9 cellular contexts compared by ENCODE assay signal in the genomic region with DNA sequence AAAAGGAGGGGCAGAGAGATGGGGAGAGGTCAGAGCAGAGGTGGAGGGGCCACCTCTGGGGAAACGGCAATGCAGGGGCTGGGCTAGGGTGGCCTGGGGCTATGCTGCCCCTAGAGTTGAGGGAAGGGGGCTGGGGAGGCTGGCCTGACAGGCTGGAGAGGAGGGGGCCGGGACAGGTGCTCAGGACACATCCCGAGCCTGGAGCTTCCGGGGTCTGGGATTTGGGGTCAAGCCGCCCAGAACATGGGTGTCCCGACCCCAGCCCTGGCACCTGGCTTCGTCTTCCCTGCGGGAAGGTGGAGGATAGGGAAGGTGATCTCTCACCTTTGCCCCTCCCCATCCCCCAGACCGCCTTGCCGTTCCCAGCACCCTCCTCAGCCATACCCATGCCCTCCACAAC. TPM values are rescaled to one million over a fixed set of nuclear protein-coding genes. Genes with fewer than 3 reads are reported as not detected.
A peak's percentile ranks its signal among the peaks of the same experiment; 100 is the strongest.
DNase-seq lines count a peak whose midpoint lies in the region; ATAC-seq and TF ChIP-seq lines count a peak whose summit lies in the region.
"Had no signal": no experiment of that assay in that cellular context is flagged by ENCODE, and none has a peak within 500 bp of the region (broad histone marks: within the 10 kb centered on the region; RNA-seq: fewer than 3 reads in every experiment).

No MANE protein-coding gene starts in this region.

- H3K36me3 Mint-ChIP-seq in activated T-cell treated with anti-CD3 and anti-CD28 coated beads, Interleukin-2, amount 50 U/mL, for 72 hours (ENCODE audit: insufficient read depth in 2 of 2): no peaks in the 10 kb centered on the region

- DNase-seq in activated T-cell treated with anti-CD3 and anti-CD28 coated beads, Interleukin-2, amount 50 U/mL, for 72 hours: no peak
- DNase-seq in activated T-cell treated with anti-CD3 and anti-CD28 coated beads, Interleukin-2, amount 50 U/mL, for 48 hours: no peak
- DNase-seq in transverse colon (no peak), NCI-H524 treated with DMSO at 0.1 percent for 48 hours (lab: John Stamatoyannopoulos, UW) (no peak)
- DNase-seq: NCI-H1436 had no signal

- no peak for TF ChIP-seq EP300 in transverse colon (IDR thresholded peaks at IDR 0.05; ENCODE audit: low read depth)

- no peak for TF ChIP-seq POLR2A in transverse colon (IDR thresholded peaks at IDR 0.05)

- intact Hi-C loops in transverse colon (cut with DNase I; ENCODE audit: low total_unique reads): loop anchor here (5.0 to 10.0 kb wide), 3 partner anchors 198 to 326 kb away; a partner anchor contains a TSS

- 77% methylated on average over 10 of the region's 10 CpGs; no CpG with 5 or more reads in 1 of the 2 donors for WGBS in transverse colon (ENCODE audit: low coverage in 1 of 2), 2 donors

- H3K27me3 ChIP-seq in muscle layer of duodenum (ENCODE audit: low read depth, low read length) (no peaks in the 10 kb centered on the region), transverse colon (no peaks in the 10 kb centered on the region)

- no peaks in the 10 kb centered on the region for H3K9me3 Mint-ChIP-seq in activated T-cell treated with anti-CD3 and anti-CD28 coated beads, Interleukin-2, amount 50 U/mL, for 72 hours

- H3K27ac ChIP-seq in cingulate gyrus (ENCODE audit: low read depth, low read length): peak overlapping the region; percentile 60
- H3K27ac ChIP-seq in muscle layer of duodenum (ENCODE audit: low read length): peak overlapping the region; percentile 69
- H3K27ac ChIP-seq in transverse colon: peak overlapping the region; percentile 68 to 84 (median 77)

- H3K4me1 Mint-ChIP-seq in activated T-cell treated with anti-CD3 and anti-CD28 coated beads, Interleukin-2, amount 50 U/mL, for 72 hours (ENCODE audit: low read depth): peaks cover 37% of the 10 kb centered on the region

- H3K9me3 ChIP-seq in muscle layer of duodenum (ENCODE audit: control insufficient read depth in 1 of 2, low read length in 2 of 2): no peaks in the 10 kb centered on the region
- H3K9me3 ChIP-seq in transverse colon: no peaks in the 10 kb centered on the region

- ATAC-seq in activated T-cell treated with anti-CD3 and anti-CD28 coated beads, Interleukin-2, amount 50 U/mL, for 72 hours (replicated peaks in 1 of 2): no peak
- ATAC-seq in GM18861 (IDR thresholded peaks at IDR 0.05; ENCODE audit: unreplicated experiment) (no peak), GM18909 (IDR thresholded peaks at IDR 0.05; ENCODE audit: poor library complexity, unreplicated experiment) (no peak)

- no peaks in the 10 kb centered on the region for H3K27me3 Mint-ChIP-seq in activated T-cell treated with anti-CD3 and anti-CD28 coated beads, Interleukin-2, amount 50 U/mL, for 72 hours (ENCODE audit: low read depth)

- H3K4me1 ChIP-seq in muscle layer of duodenum (ENCODE audit: control insufficient read depth in 1 of 2, insufficient read depth in 2 of 2, low read length in 2 of 2): peaks cover 14 to 27% of the 10 kb centered on the region in 2 donors
- H3K4me1 ChIP-seq in transverse colon: peaks cover 19 to 31% (median 26%) of the 10 kb centered on the region in 4 donors

- H3K36me3 ChIP-seq in muscle layer of duodenum (ENCODE audit: control insufficient read depth in 1 of 2, insufficient read depth in 2 of 2, low read length in 2 of 2) (peaks cover 5 to 17% of the 10 kb centered on the region in 2 donors), transverse colon (no peaks in the 10 kb centered on the region)

- H3K27ac Mint-ChIP-seq in activated T-cell treated with anti-CD3 and anti-CD28 coated beads, Interleukin-2, amount 50 U/mL, for 72 hours: peak overlapping the region; percentile 94

- H3K4me3 ChIP-seq in muscle layer of duodenum (ENCODE audit: low read depth in 1 of 2, low read length in 2 of 2) (peak overlapping the region in 1 of 2 donors; percentile 47), transverse colon (peak overlapping the region in 1 of 4 donors; percentile 27)

- TF ChIP-seq CTCF in transverse colon (IDR thresholded peaks at IDR 0.05): no peak

- peak overlapping the region; percentile 89 to 91 for H3K4me3 Mint-ChIP-seq in activated T-cell treated with anti-CD3 and anti-CD28 coated beads, Interleukin-2, amount 50 U/mL, for 72 hours

- in situ Hi-C loops in transverse colon (cut with MboI; ENCODE audit: low pct_ligation_motif_present in 1 of 4, low pct_unique_long_range_greater_than_20kb in 1 of 4, low sequenced_read_pairs in 3 of 4): no loop called here

RNA-seq across cellular contexts. Expression of a gene that starts 12.6 kb away (rescaled TPM):
- 10 to 100 TPM; 71.3 to 84.4 TPM for total RNA-seq in activated T-cell treated with anti-CD3 and anti-CD28 coated beads, Interleukin-2, amount 50 U/mL, for 72 hours
- 1 to 10 TPM in 3 of 4 donors, not detected in 1; 1.9 to 4.5 (median 4.4) TPM for total RNA-seq in transverse colon

RNA-seq across cellular contexts. Expression of a gene that starts 31.4 kb away (rescaled TPM):
- total RNA-seq in activated T-cell treated with anti-CD3 and anti-CD28 coated beads, Interleukin-2, amount 50 U/mL, for 72 hours: 10 to 100 TPM; 67.7 to 75.0 TPM
- 10 to 100 TPM; 16.7 to 74.8 (median 39.5) TPM for total RNA-seq in transverse colon

RNA-seq across cellular contexts. Expression of a gene that starts 57.0 kb away (rescaled TPM):
- 10 to 100 TPM; 15.0 to 21.2 TPM for total RNA-seq in activated T-cell treated with anti-CD3 and anti-CD28 coated beads, Interleukin-2, amount 50 U/mL, for 72 hours
- total RNA-seq in transverse colon: 10 to 100 TPM; 45.9 to 55.4 (median 48.7) TPM

RNA-seq across cellular contexts. Expression of a gene that starts 58.5 kb away (rescaled TPM):
- 10 to 100 TPM; 41.6 to 77.1 TPM for total RNA-seq in activated T-cell treated with anti-CD3 and anti-CD28 coated beads, Interleukin-2, amount 50 U/mL, for 72 hours
- 10 to 100 TPM in 3 of 4 donors, 1 to 10 TPM in 1; 7.6 to 37.5 (median 36.8) TPM for total RNA-seq in transverse colon

Comparison
In these comparisons a context has a peak if more than half of its experiments do, and no peak if none do; other contexts are left out.
1. RNA of a gene that starts 12.6 kb away (total RNA-seq): 71.3 to 84.4 TPM in activated T-cell treated with anti-CD3 and anti-CD28 coated beads, Interleukin-2, amount 50 U/mL, for 72 hours; 1.9 to 4.5 TPM in transverse colon; every median in the first group is over 10 times any median in the second.
2. Peak in every context shown above with its lines, with median percentiles within 50 percentile points of each other: H3K27ac ChIP-seq.